14 cellular contexts compared by ENCODE assay signal in the genomic region with DNA sequence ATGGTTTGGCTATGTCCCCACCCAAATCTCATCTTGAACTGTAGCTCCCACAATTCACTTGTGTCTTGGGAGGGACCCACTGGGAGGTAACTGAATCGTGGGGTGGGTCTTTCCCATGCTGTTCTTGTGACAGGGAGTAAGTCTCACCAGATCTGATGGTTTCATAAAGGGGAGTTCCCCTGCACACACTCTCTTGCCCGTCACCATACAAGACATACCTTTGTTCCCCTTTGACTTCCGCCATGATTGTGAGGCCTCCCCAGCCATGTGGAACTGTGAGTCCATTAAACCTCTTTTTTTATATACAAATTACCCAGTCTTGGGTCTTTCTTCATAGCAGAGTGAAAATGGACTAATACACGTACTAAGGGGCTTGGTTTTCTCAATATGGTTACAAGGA.
DNase-seq lines count a peak whose midpoint lies in the region; ATAC-seq and TF ChIP-seq lines count a peak whose summit lies in the region.
"Had no signal": no experiment of that assay in that cellular context is flagged by ENCODE, and none has a peak within 500 bp of the region (broad histone marks: within the 10 kb centered on the region; RNA-seq: fewer than 3 reads in every experiment).

No MANE protein-coding gene starts in this region.

- H3K4me3 ChIP-seq in BLaER1 (no peak overlapping the region), HEK293 (ENCODE audit: low read depth, low read length) (no peak overlapping the region), uterus (no peak overlapping the region), neuronal stem cell (ENCODE audit: low read length in 2 of 2) (no peak overlapping the region)
- H3K4me3 ChIP-seq: A549, GM23338 had no signal

- CTCF ChIA-PET in HEK293 (lab: Yijun Ruan, JAX), result interaction anchor here (0.7 kb wide), 1 partner anchor 528 kb away, joined by 3 read pairs; no protein-coding TSS in a partner anchor

- no peak for DNase-seq in activated T-helper 1 cell treated with anti-CD3 and anti-CD28 coated beads, Interleukin-12 subunit alpha, Interleukin-12 subunit beta, Interleukin-2, Interleukin-4 antibody, amounts not matched to agents 30 ng/mL and 10 ng/mL and 1 ng/mL, durations not matched to agents 14 hours and 24 hours and 36 hours (ENCODE audit: low spot score)
- DNase-seq in uterus (no peak), iPS-NIHi11 (ENCODE audit: low spot score) (no peak), neuronal stem cell (ENCODE audit: low spot score) (no peak)
- DNase-seq: CD4-positive, CD25-positive, alpha-beta regulatory T cell; DMS53; GF-D8; H7 had no signal

- H3K4me2 ChIP-seq in BLaER1, result peak overlapping the region; percentile 84; the same call in 1 of the 2 replicates
- H3K4me2 ChIP-seq in neuronal stem cell (ENCODE audit: insufficient read depth, low read length, poor library complexity, severe bottlenecking), result no peak overlapping the region
- H3K4me2 ChIP-seq: GM23338 had no signal

- H2AFZ ChIP-seq in neuronal stem cell (ENCODE audit: low read length), result no peak overlapping the region
- H2AFZ ChIP-seq: GM23338 had no signal

- H4K20me1 ChIP-seq in BLaER1, result peaks cover 27% of the 10 kb centered on the region

- peaks cover 31% of the 10 kb centered on the region for H3K4me1 Mint-ChIP-seq in activated T-helper 1 cell treated with anti-CD3 and anti-CD28 coated beads, Interleukin-12 subunit alpha, Interleukin-12 subunit beta, Interleukin-2, Interleukin-4 antibody, amounts not matched to agents 30 ng/mL and 10 ng/mL and 1 ng/mL, durations not matched to agents 14 hours and 24 hours and 36 hours (ENCODE audit: low read depth)

- no peak overlapping the region for H2BK15ac ChIP-seq in neuronal stem cell (ENCODE audit: low read length)

- peaks cover 20% of the 10 kb centered on the region for H3K36me3 Mint-ChIP-seq in activated T-helper 1 cell treated with anti-CD3 and anti-CD28 coated beads, Interleukin-12 subunit alpha, Interleukin-12 subunit beta, Interleukin-2, Interleukin-4 antibody, amounts not matched to agents 30 ng/mL and 10 ng/mL and 1 ng/mL, durations not matched to agents 14 hours and 24 hours and 36 hours (ENCODE audit: low read depth)

- H3K27me3 ChIP-seq in BLaER1 (no peaks in the 10 kb centered on the region), uterus (no peaks in the 10 kb centered on the region), neuronal stem cell (ENCODE audit: control insufficient read depth in 3 of 3, insufficient read depth in 3 of 3, low read depth in 1 of 3, low read length in 3 of 3) (no peaks in the 10 kb centered on the region)

- POLR2A ChIA-PET in HEK293 (lab: Yijun Ruan, JAX), result no interaction called here

- H2BK12ac ChIP-seq in neuronal stem cell (ENCODE audit: low read length), result no peak overlapping the region

- ATAC-seq in HG02759 (IDR thresholded peaks at IDR 0.05; ENCODE audit: unreplicated experiment), result no peak
- ATAC-seq: A549, GM23338, HepG2 had no signal

- no peak overlapping the region for H3K4me3 Mint-ChIP-seq in activated T-helper 1 cell treated with anti-CD3 and anti-CD28 coated beads, Interleukin-12 subunit alpha, Interleukin-12 subunit beta, Interleukin-2, Interleukin-4 antibody, amounts not matched to agents 30 ng/mL and 10 ng/mL and 1 ng/mL, durations not matched to agents 14 hours and 24 hours and 36 hours
- H3K4me3 Mint-ChIP-seq: CD4-positive, CD25-positive, alpha-beta regulatory T cell; GM23338 had no signal

- H3K4me1 ChIP-seq in BLaER1 (peaks cover 51% of the 10 kb centered on the region), HEK293 (ENCODE audit: control insufficient read depth, insufficient read depth, low read length) (peaks cover 15% of the 10 kb centered on the region; the same call in 1 of the 2 replicates), uterus (peaks cover 11 to 21% of the 10 kb centered on the region in 2 donors), neuronal stem cell (ENCODE audit: control insufficient read depth in 2 of 2, insufficient read depth in 1 of 2, low read depth in 1 of 2, low read length in 2 of 2) (peaks cover 9 to 11% of the 10 kb centered on the region in 2 donors)

- WGBS in neuronal stem cell (ENCODE audit: extremely low coverage in 2 of 2, insufficient read length in 2 of 2, insufficient replicate concordance in 1 of 2), 2 donors, result no CpG with 5 or more reads among the region's 4 CpGs

- H3K27ac Mint-ChIP-seq in activated T-helper 1 cell treated with anti-CD3 and anti-CD28 coated beads, Interleukin-12 subunit alpha, Interleukin-12 subunit beta, Interleukin-2, Interleukin-4 antibody, amounts not matched to agents 30 ng/mL and 10 ng/mL and 1 ng/mL, durations not matched to agents 14 hours and 24 hours and 36 hours, result peak overlapping the region; percentile 12
- H3K27ac Mint-ChIP-seq: CD4-positive, CD25-positive, alpha-beta regulatory T cell; GM23338 had no signal

- H2BK120ac ChIP-seq in neuronal stem cell (ENCODE audit: low read depth, low read length), result no peak overlapping the region

- no peak overlapping the region for H3K23ac ChIP-seq in neuronal stem cell (ENCODE audit: low read depth, low read length, poor library complexity)

- H3K27me3 Mint-ChIP-seq in activated T-helper 1 cell treated with anti-CD3 and anti-CD28 coated beads, Interleukin-12 subunit alpha, Interleukin-12 subunit beta, Interleukin-2, Interleukin-4 antibody, amounts not matched to agents 30 ng/mL and 10 ng/mL and 1 ng/mL, durations not matched to agents 14 hours and 24 hours and 36 hours (ENCODE audit: insufficient read depth), result no peaks in the 10 kb centered on the region
- H3K27me3 Mint-ChIP-seq: CD4-positive, CD25-positive, alpha-beta regulatory T cell had no signal

- H3K9me3 Mint-ChIP-seq in activated T-helper 1 cell treated with anti-CD3 and anti-CD28 coated beads, Interleukin-12 subunit alpha, Interleukin-12 subunit beta, Interleukin-2, Interleukin-4 antibody, amounts not matched to agents 30 ng/mL and 10 ng/mL and 1 ng/mL, durations not matched to agents 14 hours and 24 hours and 36 hours, result peaks cover 14% of the 10 kb centered on the region

- H3K4ac ChIP-seq in neuronal stem cell (ENCODE audit: low read length), result no peak overlapping the region

- intact Hi-C loops in activated T-helper 1 cell treated with anti-CD3 and anti-CD28 coated beads, Interleukin-12 subunit alpha, Interleukin-12 subunit beta, Interleukin-2, Interleukin-4 antibody, amounts not matched to agents 30 ng/mL and 10 ng/mL and 1 ng/mL, durations not matched to agents 14 hours and 24 hours and 36 hours (cut with micrococcal nuclease), result no loop called here
- intact Hi-C loops in uterus (cut with DNase I; ENCODE audit: low total_unique reads), result no loop called here

- H3K27ac ChIP-seq in BLaER1, result peak overlapping the region; percentile 87; the same call in 1 of the 2 replicates
- no peak overlapping the region for H3K27ac ChIP-seq in HEK293 (ENCODE audit: extremely low read depth, low read depth, low read length)
- peak overlapping the region; percentile 62 to 63 for H3K27ac ChIP-seq in uterus
- no peak overlapping the region for H3K27ac ChIP-seq in neuronal stem cell (replicated peaks; ENCODE audit: low read length)

- no peak for TF ChIP-seq POLR2A in uterus (IDR thresholded peaks at IDR 0.05)

- peaks cover 41% of the 10 kb centered on the region for H3K9me3 ChIP-seq in BLaER1
- H3K9me3 ChIP-seq in HEK293 (ENCODE audit: control insufficient read depth, insufficient read depth, low read depth, low read length), result no peaks in the 10 kb centered on the region
- peaks cover 0 to 5% of the 10 kb centered on the region in 2 donors for H3K9me3 ChIP-seq in uterus
- H3K9me3 ChIP-seq in neuronal stem cell (replicated peaks in 1 of 2; ENCODE audit: control insufficient read depth in 2 of 2, insufficient read depth in 1 of 2, low read depth in 1 of 2, low read length in 2 of 2), result peaks cover 0 to 2% of the 10 kb centered on the region in 2 donors

- no peak overlapping the region for H3K14ac ChIP-seq in neuronal stem cell (ENCODE audit: low read length)

- H3K36me3 ChIP-seq in BLaER1 (peaks cover 55% of the 10 kb centered on the region), HEK293 (ENCODE audit: control insufficient read depth in 2 of 2, insufficient read depth in 1 of 2, low read length in 2 of 2) (peaks cover 0 to 7% of the 10 kb centered on the region in 2 experiments; a peak in 1 of 3 replicates), uterus (no peaks in the 10 kb centered on the region), neuronal stem cell (replicated peaks in 1 of 2; ENCODE audit: control insufficient read depth in 2 of 2, insufficient read depth in 2 of 2, low read length in 2 of 2) (no peaks in the 10 kb centered on the region)

- H3K18ac ChIP-seq in neuronal stem cell (ENCODE audit: low read length), result no peak overlapping the region

- TF ChIP-seq CTCF in HEK293 (tag by site-specific recombination; IDR thresholded peaks at IDR 0.05) (no peak), uterus (IDR thresholded peaks at IDR 0.05) (no peak)

- no peak overlapping the region for H2AK5ac ChIP-seq in neuronal stem cell (ENCODE audit: low read depth, low read length)

- H3K9ac ChIP-seq in BLaER1 (no peak overlapping the region), neuronal stem cell (ENCODE audit: low read depth, low read length, poor library complexity) (no peak overlapping the region)

- H4K91ac ChIP-seq in neuronal stem cell (ENCODE audit: low read depth, low read length, poor library complexity), result no peak overlapping the region

- H3K79me1 ChIP-seq in neuronal stem cell (ENCODE audit: low read depth, low read length), result no peaks in the 10 kb centered on the region

- no peak overlapping the region for H4K8ac ChIP-seq in neuronal stem cell (ENCODE audit: low read depth, low read length)

- no peak overlapping the region for H2BK5ac ChIP-seq in neuronal stem cell (ENCODE audit: low read length)

TF ChIP-seq in HEK293, 187 proteins besides CTCF, POLR2A, EP300 and RAD21:
- TF ChIP-seq ZNF133 (tag by site-specific recombination; IDR thresholded peaks at IDR 0.05) (peak; percentile 51; the same call in 1 of the 2 replicates), PRDM1 (tag by site-specific recombination; IDR thresholded peaks at IDR 0.05) (no peak)

Comparison
In these comparisons a context has a peak if more than half of its experiments do, and no peak if none do; other contexts are left out.
1. H3K27ac ChIP-seq: peak in BLaER1 (single experiment) and uterus (2 of 2); none in HEK293 (single experiment) and neuronal stem cell (single experiment).